In genomic region chr5:179619776-179620175, GRCh38 we compare ENCODE assay signal across 10 cellular contexts. TPM values are rescaled to one million over a fixed set of nuclear protein-coding genes. Genes with fewer than 3 reads are reported as not detected.
DNase-seq lines count a peak whose midpoint lies in the region; ATAC-seq and TF ChIP-seq lines count a peak whose summit lies in the region.
"Had no signal": no experiment of that assay in that cellular context is flagged by ENCODE, and none has a peak within 500 bp of the region (broad histone marks: within the 10 kb centered on the region; RNA-seq: fewer than 3 reads in every experiment).

No MANE protein-coding gene starts in this region.

- H3K27me3 ChIP-seq in GM23338 (ENCODE audit: insufficient read depth) (no peaks in the 10 kb centered on the region), fibroblast of lung (ENCODE audit: control insufficient read depth, insufficient read depth, low read length) (no peaks in the 10 kb centered on the region), psoas muscle (ENCODE audit: insufficient read depth in 3 of 3, low read length in 2 of 3) (no peaks in the 10 kb centered on the region), Peyer's patch (no peaks in the 10 kb centered on the region)

- peak overlapping the region; percentile 93 for H3K4me3 ChIP-seq in GM23338
- H3K4me3 ChIP-seq in fibroblast of lung (replicated peaks in 1 of 4; ENCODE audit: control extremely low read depth in 1 of 4, insufficient read depth in 1 of 4, low read depth in 3 of 4, low read length in 4 of 4) = peak overlapping the region; percentile 75 to 97 (median 83)
- peak overlapping the region; percentile 79 for H3K4me3 ChIP-seq in psoas muscle
- H3K4me3 ChIP-seq in Peyer's patch = peak overlapping the region in 2 of 4 donors; percentile 89 to 92

- H3K27ac Mint-ChIP-seq in GM23338 (no peak overlapping the region), T-cell (no peak overlapping the region)

- no peaks in the 10 kb centered on the region for H3K9me3 ChIP-seq in fibroblast of lung (ENCODE audit: control insufficient read depth, insufficient read depth, low read depth, low read length)
- H3K9me3 ChIP-seq in psoas muscle = no peaks in the 10 kb centered on the region
- H3K9me3 ChIP-seq in Peyer's patch = no peaks in the 10 kb centered on the region

- 3 to 12% (median 7%) methylated on average over 4 of the region's 4 CpGs for WGBS in psoas muscle, 3 donors

- POLR2A ChIA-PET in T-cell (lab: Charles Lee) = interaction anchor here in 1 of 2 donors (0.6 to 1.9 kb wide), 4 partner anchors 9 to 60 kb away, joined by 3 to 11 read pairs (median 4); no protein-coding TSS in a partner anchor

- H3K36me3 ChIP-seq in GM23338 (ENCODE audit: insufficient read depth) = peaks cover 78% of the 10 kb centered on the region
- H3K36me3 ChIP-seq in fibroblast of lung (ENCODE audit: control insufficient read depth, insufficient read depth, low read length) = peaks cover 13% of the 10 kb centered on the region
- peaks cover 21 to 78% of the 10 kb centered on the region in 2 donors for H3K36me3 ChIP-seq in psoas muscle (ENCODE audit: insufficient read depth in 1 of 2, low read depth in 1 of 2)
- peaks cover 0 to 68% (median 4%) of the 10 kb centered on the region in 3 donors for H3K36me3 ChIP-seq in Peyer's patch

- no peak overlapping the region for H3K9ac ChIP-seq in fibroblast of lung (ENCODE audit: insufficient read depth, low read length)

- no peak for TF ChIP-seq POLR2A in Peyer's patch (IDR thresholded peaks at IDR 0.05)

- H3K27me3 Mint-ChIP-seq in GM23338 (ENCODE audit: insufficient read depth, low read depth, poor library complexity) = peaks cover 33% of the 10 kb centered on the region
- no peaks in the 10 kb centered on the region for H3K27me3 Mint-ChIP-seq in T-cell

- intact Hi-C loops in psoas muscle (cut with DNase I) = loop anchor here (5.0 kb wide), 2 partner anchors 67 to 78 kb away; partner anchors contain the start of genes CANX (in 1 of the 2) and RUFY1 (in 1 of the 2)

- CTCF ChIA-PET in T-cell (lab: Charles Lee) = interaction anchor here in 1 of 2 donors (1.3 kb wide), 1 partner anchor 11 kb away, joined by 6 read pairs; no protein-coding TSS in a partner anchor

- H3K4me1 ChIP-seq in GM23338 (ENCODE audit: insufficient read depth) (peaks cover 34% of the 10 kb centered on the region), fibroblast of lung (ENCODE audit: control insufficient read depth, extremely low read depth, insufficient read depth, low read length) (peaks cover 6% of the 10 kb centered on the region), psoas muscle (peaks cover 65% of the 10 kb centered on the region), Peyer's patch (peaks cover 0 to 48% (median 23%) of the 10 kb centered on the region in 4 donors)

- H3K79me2 ChIP-seq in GM23338 (replicated peaks; ENCODE audit: insufficient read depth) (peaks cover 77% of the 10 kb centered on the region), fibroblast of lung (ENCODE audit: control insufficient read depth, insufficient read depth, low read length) (peaks cover 82% of the 10 kb centered on the region)

- H3K4me3 Mint-ChIP-seq in GM23338 = peak overlapping the region; percentile 100
- H3K4me3 Mint-ChIP-seq in T-cell = peak overlapping the region; percentile 63 to 97 (median 93)

- peak overlapping the region; percentile 81 for H3K4me2 ChIP-seq in GM23338
- peak overlapping the region; percentile 88 for H3K4me2 ChIP-seq in fibroblast of lung (ENCODE audit: extremely low read depth, insufficient read depth, low read length)

- H3K27ac ChIP-seq in GM23338 (ENCODE audit: low read depth) = no peak overlapping the region
- H3K27ac ChIP-seq in fibroblast of lung (ENCODE audit: insufficient read depth, low read length) = no peak overlapping the region
- H3K27ac ChIP-seq in psoas muscle = no peak overlapping the region
- H3K27ac ChIP-seq in Peyer's patch = no peak overlapping the region

- H3K36me3 Mint-ChIP-seq in GM23338 (ENCODE audit: low read depth) (peaks cover 86% of the 10 kb centered on the region), T-cell (peaks cover 66% of the 10 kb centered on the region)

- ATAC-seq in GM23338 = no peak
- no peak for ATAC-seq in T-cell (replicated peaks in 1 of 4)
- no peak for ATAC-seq in psoas muscle
- ATAC-seq in GM18867 (IDR thresholded peaks at IDR 0.05; ENCODE audit: unreplicated experiment) = no peak
- no peak for ATAC-seq in HG02798 (IDR thresholded peaks at IDR 0.05; ENCODE audit: poor library complexity, unreplicated experiment)
- ATAC-seq: left colon had no signal

- H3K4me1 Mint-ChIP-seq in GM23338 (peaks cover 55% of the 10 kb centered on the region), T-cell (peaks cover 73 to 89% (median 75%) of the 10 kb centered on the region in 3 donors)

- H3F3A ChIP-seq in GM23338 (replicated peaks; ENCODE audit: low read depth) = peaks cover 65% of the 10 kb centered on the region

- H3K9me3 Mint-ChIP-seq in GM23338 (no peaks in the 10 kb centered on the region; the same call in 1 of the 3 replicates), T-cell (no peaks in the 10 kb centered on the region)

- no peaks in the 10 kb centered on the region for H3K9me2 ChIP-seq in GM23338 (ENCODE audit: insufficient read depth)

- peaks cover 75% of the 10 kb centered on the region for H4K20me1 ChIP-seq in GM23338 (replicated peaks; ENCODE audit: insufficient read depth)
- peaks cover 23% of the 10 kb centered on the region for H4K20me1 ChIP-seq in fibroblast of lung (ENCODE audit: control insufficient read depth, extremely low read depth, insufficient read depth, low read length)

- no peak overlapping the region for H2AFZ ChIP-seq in GM23338
- no peak overlapping the region for H2AFZ ChIP-seq in fibroblast of lung (ENCODE audit: low read length)

- DNase-seq in GM23338 (ENCODE audit: low spot score) = no peak
- no peak for DNase-seq in T-cell
- no peak for DNase-seq in fibroblast of lung (ENCODE audit: low read depth in 2 of 2)
- DNase-seq in psoas muscle = no peak
- DNase-seq in Peyer's patch = no peak
- no peak for DNase-seq in middle frontal gyrus (ENCODE audit: extremely low spot score, low spot score)
- DNase-seq: activated CD4-positive, alpha-beta T cell treated with anti-CD3 and anti-CD28 coated beads, Interleukin-2, amount 50 U/mL, for 4 hours; left colon had no signal

- no peak for TF ChIP-seq CTCF in GM23338 (conservative IDR thresholded peaks at IDR 0.05; ENCODE audit: low read depth in 2 of 2)
- no peak for TF ChIP-seq CTCF in fibroblast of lung (conservative IDR thresholded peaks at IDR 0.05 in 1 of 2, IDR thresholded peaks at IDR 0.05 in 1 of 2; ENCODE audit: low read depth in 1 of 2, low read length in 2 of 2)
- TF ChIP-seq CTCF in psoas muscle (IDR thresholded peaks at IDR 0.05) = no peak
- no peak for TF ChIP-seq CTCF in Peyer's patch (IDR thresholded peaks at IDR 0.05)

TF ChIP-seq in GM23338, 12 proteins besides CTCF, POLR2A, EP300 and RAD21:
- no peak for TF ChIP-seq ZNF114 (CRISPR knock-in tag; IDR thresholded peaks at IDR 0.05)

RNA-seq across cellular contexts. Expression of gene HNRNPH1, which starts 3.7 kb away (rescaled TPM):
- 572 and 715 TPM in 2 replicates for total RNA-seq in GM23338 (2014; rRNA removed; shearing (Covaris generic))
- polyA plus RNA-seq in GM23338 (2016; fragmentation: Nextera tagmentation; extraction: Ambion mirVana) = 330 and 410 TPM in 2 replicates
- total RNA-seq in T-cell = 1,000 to 10,000 TPM; 1,278 to 2,165 (median 1,301) TPM
- total RNA-seq in fibroblast of lung = 630 and 689 TPM in 2 replicates
- 214 and 285 TPM in 2 replicates for polyA plus RNA-seq in fibroblast of lung
- polyA plus RNA-seq in fibroblast of lung (2012) = 246 and 334 TPM in 2 replicates
- polyA minus RNA-seq in fibroblast of lung (ENCODE audit: low replicate concordance) = 82.2 and 111 TPM in 2 replicates
- total RNA-seq in psoas muscle = 100 to 1,000 TPM; 141 to 195 (median 179) TPM
- 100 to 1,000 TPM; 105 to 226 (median 142) TPM for polyA plus RNA-seq in psoas muscle
- 1,000 to 10,000 TPM in 1 of 4 donors, 100 to 1,000 TPM in 3; 566 to 2,149 (median 666) TPM for total RNA-seq in Peyer's patch
